ENCODE assay signal across 10 cellular contexts in genomic region chr4:55399581-55399980, GRCh38. TPM values are rescaled to one million over a fixed set of nuclear protein-coding genes. Genes with fewer than 3 reads are reported as not detected.
DNase-seq lines count a peak whose midpoint lies in the region; ATAC-seq, FAIRE-seq and TF ChIP-seq lines count a peak whose summit lies in the region.
"Had no signal": no experiment of that assay in that cellular context is flagged by ENCODE, and none has a peak within 500 bp of the region (broad histone marks: within the 10 kb centered on the region; RNA-seq: fewer than 3 reads in every experiment).

No MANE protein-coding gene starts in this region.

- H3K9me3 ChIP-seq in right cardiac atrium (ENCODE audit: control insufficient read depth, low read length), result no peaks in the 10 kb centered on the region
- H3K9me3 ChIP-seq in upper lobe of right lung, result no peaks in the 10 kb centered on the region

- no peaks in the 10 kb centered on the region for H3K9me3 Mint-ChIP-seq in activated naive CD8-positive, alpha-beta T cell (ENCODE audit: low read depth)
- no peaks in the 10 kb centered on the region for H3K9me3 Mint-ChIP-seq in immature natural killer cell
- H3K9me3 Mint-ChIP-seq: activated naive CD4-positive, alpha-beta T cell treated with anti-CD3 and anti-CD28 coated beads for 36 hours had no signal

- H3K4me3 ChIP-seq in right cardiac atrium (ENCODE audit: low read length) (peak overlapping the region; percentile 22), upper lobe of right lung (peak overlapping the region; percentile 99)

- ATAC-seq in right cardiac atrium (no peak), left cardiac atrium (no peak), upper lobe of right lung (no peak)

- H3K4me1 ChIP-seq in right cardiac atrium (ENCODE audit: control insufficient read depth, insufficient read depth, low read length) (peaks cover 3% of the 10 kb centered on the region), upper lobe of right lung (peaks cover 34% of the 10 kb centered on the region)

- DNase-seq in right cardiac atrium (no peak), left cardiac atrium (no peak), immature natural killer cell (no peak), upper lobe of right lung (no peak), D721Med (ENCODE audit: insufficient read length, low spot score) (no peak), G401 (ENCODE audit: low spot score) (no peak), NCI-H226 (no peak)
- DNase-seq: activated naive CD4-positive, alpha-beta T cell treated with anti-CD3 and anti-CD28 coated beads for 36 hours; NCI-H1694 had no signal

- in situ Hi-C loops in G401 (cut with HindIII; ENCODE audit: low sequenced_read_pairs), result no loop called here

- peaks cover 51% of the 10 kb centered on the region for H3K4me1 Mint-ChIP-seq in activated naive CD8-positive, alpha-beta T cell (ENCODE audit: low read depth)
- peaks cover 50 to 70% of the 10 kb centered on the region in 2 donors for H3K4me1 Mint-ChIP-seq in immature natural killer cell

- no peak for FAIRE-seq in D721Med (lab: Jason Lieb, UNC)

- TF ChIP-seq CTCF in upper lobe of right lung (IDR thresholded peaks at IDR 0.05) (no peak), D721Med (IDR thresholded peaks at IDR 0.05; ENCODE audit: insufficient read depth, missing control alignments) (no peak)

- H3K36me3 Mint-ChIP-seq in activated naive CD8-positive, alpha-beta T cell, result peaks cover 9% of the 10 kb centered on the region
- peaks cover 0 to 14% (median 3%) of the 10 kb centered on the region in 3 donors for H3K36me3 Mint-ChIP-seq in immature natural killer cell

- H3K4me3 Mint-ChIP-seq in activated naive CD8-positive, alpha-beta T cell, result peak overlapping the region; percentile 92
- H3K4me3 Mint-ChIP-seq in immature natural killer cell, result peak overlapping the region in 3 of 5 donors; percentile 62 to 78 (median 73)

- H3K27me3 ChIP-seq in right cardiac atrium (ENCODE audit: control insufficient read depth, insufficient read depth) (no peaks in the 10 kb centered on the region), upper lobe of right lung (no peaks in the 10 kb centered on the region)

- no peak overlapping the region for H3K27ac Mint-ChIP-seq in activated naive CD8-positive, alpha-beta T cell
- peak overlapping the region in 4 of 6 donors; percentile 16 to 84 (median 40) for H3K27ac Mint-ChIP-seq in immature natural killer cell

- intact Hi-C loops in right cardiac atrium (cut with DNase I), result loop anchor here in 1 of 4 donors (5.0 kb wide), 1 partner anchor 52 kb away; the partner anchor contains the start of gene SRD5A3
- intact Hi-C loops in left cardiac atrium (cut with DNase I), result loop anchor here in 1 of 2 donors (5.0 kb wide), 1 partner anchor 52 kb away; the partner anchor contains the start of gene SRD5A3
- intact Hi-C loops in upper lobe of right lung (cut with DNase I), result no loop called here

- H3K27ac ChIP-seq in right cardiac atrium (ENCODE audit: low read length) (no peak overlapping the region), upper lobe of right lung (peak overlapping the region; percentile 98)

- 75% methylated on average over 1 of the region's 1 CpG for WGBS in right cardiac atrium

- H3K36me3 ChIP-seq in upper lobe of right lung, result peaks cover 41% of the 10 kb centered on the region

- H3K27me3 Mint-ChIP-seq in activated naive CD8-positive, alpha-beta T cell, result no peaks in the 10 kb centered on the region
- peaks cover 2 to 14% (median 7%) of the 10 kb centered on the region in 3 donors for H3K27me3 Mint-ChIP-seq in immature natural killer cell (ENCODE audit: low read depth in 3 of 3)

RNA-seq across cellular contexts. Expression of gene TMEM165, which starts 3.8 kb away (rescaled TPM):
- 10 to 100 TPM; 45.3 to 89.9 (median 53.1) TPM for total RNA-seq in right cardiac atrium
- 47.1 TPM for polyA plus RNA-seq in right cardiac atrium
- total RNA-seq in left cardiac atrium, result 100 to 1,000 TPM in 1 of 2 donors, 10 to 100 TPM in 1; 54.6 to 101 TPM
- polyA plus RNA-seq in immature natural killer cell, result 10 to 100 TPM; 44.2 to 50.4 (median 44.8) TPM
- total RNA-seq in upper lobe of right lung, result 141 TPM
- total RNA-seq in G401 (2014; rRNA removed; shearing (Covaris generic)), result 87.8 and 127 TPM in 2 replicates

RNA-seq across cellular contexts. Expression of gene SRD5A3, which starts 53.5 kb away (rescaled TPM):
- total RNA-seq in right cardiac atrium, result 10 to 100 TPM in 2 of 4 donors, 1 to 10 TPM in 2; 9.5 to 14.9 (median 11.0) TPM
- polyA plus RNA-seq in right cardiac atrium, result 9.7 TPM
- 10 to 100 TPM; 10.9 to 13.5 TPM for total RNA-seq in left cardiac atrium
- 10 to 100 TPM in 2 of 3 donors, 1 to 10 TPM in 1; 7.1 to 21.8 (median 17.8) TPM for polyA plus RNA-seq in immature natural killer cell
- 19.6 TPM for total RNA-seq in upper lobe of right lung
- 7.9 and 13.4 TPM in 2 replicates for total RNA-seq in G401 (2014; rRNA removed; shearing (Covaris generic))
